In genomic region chr5:135735831-135736230, GRCh38 we compare ENCODE assay signal across 26 cellular contexts.
A peak's percentile ranks its signal among the peaks of the same experiment; 100 is the strongest.
DNase-seq lines count a peak whose midpoint lies in the region; TF ChIP-seq lines count a peak whose summit lies in the region.
"Had no signal": no experiment of that assay in that cellular context is flagged by ENCODE, and none has a peak within 500 bp of the region (broad histone marks: within the 10 kb centered on the region; RNA-seq: fewer than 3 reads in every experiment).

No MANE protein-coding gene starts in this region.

- TF ChIP-seq CTCF in WERI-Rb-1 (IDR thresholded peaks at IDR 0.05; ENCODE audit: low read depth, low read length) (no peak), lower leg skin (IDR thresholded peaks at IDR 0.05) (no peak), transverse colon (IDR thresholded peaks at IDR 0.05) (no peak)

- no peaks in the 10 kb centered on the region for H3K4me1 ChIP-seq in transverse colon
- H3K4me1 ChIP-seq: A549, SJCRH30 had no signal

- TF ChIP-seq POLR2A in lower leg skin (IDR thresholded peaks at IDR 0.05) (no peak), transverse colon (IDR thresholded peaks at IDR 0.05) (no peak)

- in situ Hi-C loops in transverse colon (cut with MboI; ENCODE audit: low pct_ligation_motif_present in 1 of 4, low pct_unique_long_range_greater_than_20kb in 1 of 4, low sequenced_read_pairs in 3 of 4): no loop called here

- intact Hi-C loops in lower leg skin (cut with DNase I; ENCODE audit: low total_unique reads) (loop anchor here (5.0 kb wide), 1 partner anchor 169 kb away; no protein-coding TSS in a partner anchor), transverse colon (cut with DNase I; ENCODE audit: low total_unique reads) (no loop called here)

- no peaks in the 10 kb centered on the region for H3K27me3 ChIP-seq in H7 (ENCODE audit: control insufficient read depth, insufficient read depth, low read length)
- H3K27me3 ChIP-seq in WERI-Rb-1 (ENCODE audit: insufficient read depth, low read depth, severe bottlenecking): peaks cover 47% of the 10 kb centered on the region
- H3K27me3 ChIP-seq in transverse colon: no peaks in the 10 kb centered on the region
- H3K27me3 ChIP-seq: BLaER1 treated with 17β-estradiol and CSF1 and Interleukin-3, amounts not matched to agents 10 nM and 100 nM; SJCRH30 had no signal

- WGBS in lower leg skin, 2 donors: 82 to 91% methylated on average over 6 of the region's 6 CpGs
- WGBS in transverse colon (ENCODE audit: low coverage in 1 of 2), 2 donors: 86 to 92% methylated on average over 6 of the region's 6 CpGs

- H3K36me3 ChIP-seq in H7 (replicated peaks; ENCODE audit: control insufficient read depth, insufficient read depth, low read length) (no peaks in the 10 kb centered on the region), WERI-Rb-1 (no peaks in the 10 kb centered on the region), transverse colon (no peaks in the 10 kb centered on the region)
- H3K36me3 ChIP-seq: BLaER1 treated with 17β-estradiol and CSF1 and Interleukin-3, amounts not matched to agents 10 nM and 100 nM; SJCRH30 had no signal

- H3K27ac ChIP-seq in WERI-Rb-1 (no peak overlapping the region), transverse colon (no peak overlapping the region)
- H3K27ac ChIP-seq: A549; BLaER1 treated with 17β-estradiol and CSF1 and Interleukin-3, amounts not matched to agents 10 nM and 100 nM; HL-60; SJCRH30 had no signal

- peak overlapping the region; percentile 8; the same call in 1 of the 2 replicates for H3K4me3 ChIP-seq in H7 (ENCODE audit: insufficient read depth, low read depth, low read length)
- H3K4me3 ChIP-seq in WERI-Rb-1 (ENCODE audit: low read depth, low read length): no peak overlapping the region
- no peak overlapping the region for H3K4me3 ChIP-seq in lower leg skin (ENCODE audit: low read depth, poor library complexity, severe bottlenecking)
- no peak overlapping the region for H3K4me3 ChIP-seq in transverse colon
- H3K4me3 ChIP-seq: A549; BLaER1 treated with 17β-estradiol and CSF1 and Interleukin-3, amounts not matched to agents 10 nM and 100 nM; GM12878; SJCRH30 had no signal

- DNase-seq in H7 (no peak), WERI-Rb-1 (peak; percentile 22), lower leg skin (ENCODE audit: low spot score in 2 of 2) (peak; percentile 7 to 72), ureter (ENCODE audit: low spot score) (peak; percentile 7), transverse colon (no peak), SIG-M5 (lab: John Stamatoyannopoulos, UW) (no peak), nucleus accumbens (lab: John Stamatoyannopoulos, UW) (no peak)
- DNase-seq: AML-193; CD4-positive, alpha-beta memory T cell; COR-L47; DMS53; GOT3; Karpas-422; NCI-H1092; NCI-H1436 treated with DMSO at 0.1 percent for 48 hours; NCI-H1930; NCI-H2107; NCI-H524; NCI-H748 treated with DMSO at 0.1 percent for 48 hours; NK-92 treated with Interleukin-12 subunit alpha and Interleukin-12 subunit beta, amount 100 ng/mL, for 24 hours; PC-3; SJCRH30 had no signal

- TF ChIP-seq EP300 in transverse colon (IDR thresholded peaks at IDR 0.05; ENCODE audit: low read depth): no peak

- H3K9me3 ChIP-seq in WERI-Rb-1 (ENCODE audit: severe bottlenecking) (no peaks in the 10 kb centered on the region), transverse colon (no peaks in the 10 kb centered on the region)
- H3K9me3 ChIP-seq: A549; BLaER1 treated with 17β-estradiol and CSF1 and Interleukin-3, amounts not matched to agents 10 nM and 100 nM; SJCRH30 had no signal

Comparison
In these comparisons a context has a peak if more than half of its experiments do, and no peak if none do; other contexts are left out.
1. DNase-seq: peak in WERI-Rb-1 (single experiment), lower leg skin (2 of 2) and ureter (single experiment); none in H7 (single experiment), transverse colon (single experiment), SIG-M5 (single experiment) and nucleus accumbens (0 of 56).